Comparison of ENCODE assay signal across 13 cellular contexts in genomic region chr15:48337626-48338025, GRCh38. TPM values are rescaled to one million over a fixed set of nuclear protein-coding genes. Genes with fewer than 3 reads are reported as not detected.
DNase-seq lines count a peak whose midpoint lies in the region; ATAC-seq and TF ChIP-seq lines count a peak whose summit lies in the region.
"Had no signal": no experiment of that assay in that cellular context is flagged by ENCODE, and none has a peak within 500 bp of the region (broad histone marks: within the 10 kb centered on the region; RNA-seq: fewer than 3 reads in every experiment).

No MANE protein-coding gene starts in this region.

- TF ChIP-seq CTCF in DND-41 (IDR thresholded peaks at IDR 0.05; ENCODE audit: borderline replicate concordance, extremely low read depth, low read length, poor library complexity, severe bottlenecking), result no peak

- H3K9me3 Mint-ChIP-seq in stimulated activated naive CD8-positive, alpha-beta T cell treated with anti-CD3 and anti-CD28 coated beads, Interleukin-15, amount 100 ng/mL, for 72 hours, result no peaks in the 10 kb centered on the region

- peak overlapping the region; percentile 38; the same call in 1 of the 2 replicates for H3K4me2 ChIP-seq in DND-41 (ENCODE audit: insufficient read depth, low read length)
- H3K4me2 ChIP-seq: A549, BLaER1 had no signal

- no peak overlapping the region; the same call in 1 of the 2 replicates for H3K27ac ChIP-seq in DND-41 (ENCODE audit: low read length)
- H3K27ac ChIP-seq: A549, BLaER1 had no signal

- no peak overlapping the region for H2AFZ ChIP-seq in DND-41 (ENCODE audit: low read depth, low read length)

- no peaks in the 10 kb centered on the region for H3K9me3 ChIP-seq in DND-41 (ENCODE audit: insufficient read depth, low read length, severe bottlenecking)
- no peaks in the 10 kb centered on the region for H3K9me3 ChIP-seq in adipocyte (ENCODE audit: control insufficient read depth, low read length)
- H3K9me3 ChIP-seq: A549, BLaER1 had no signal

- H3K9ac ChIP-seq in DND-41 (ENCODE audit: low read depth, low read length) (no peak overlapping the region), adipocyte (ENCODE audit: low read length) (no peak overlapping the region)
- H3K9ac ChIP-seq: BLaER1 had no signal

- H3K4me3 ChIP-seq in DND-41 (ENCODE audit: low read depth in 1 of 2, low read length in 2 of 2) (no peak overlapping the region), adipocyte (ENCODE audit: low read length) (no peak overlapping the region)
- H3K4me3 ChIP-seq: A549, BLaER1, K562 had no signal

- H3K4me1 ChIP-seq in DND-41 (ENCODE audit: insufficient read depth, low read length) (peaks cover 55% of the 10 kb centered on the region), adipocyte (ENCODE audit: control insufficient read depth, insufficient read depth, low read length) (peaks cover 9% of the 10 kb centered on the region)

- H3K4me3 Mint-ChIP-seq in stimulated activated naive CD8-positive, alpha-beta T cell treated with anti-CD3 and anti-CD28 coated beads, Interleukin-15, amount 100 ng/mL, for 72 hours, result no peak overlapping the region

- peaks cover 55% of the 10 kb centered on the region for H3K79me2 ChIP-seq in DND-41 (ENCODE audit: insufficient read depth, low read length)

- H3K4me1 Mint-ChIP-seq in stimulated activated naive CD8-positive, alpha-beta T cell treated with anti-CD3 and anti-CD28 coated beads, Interleukin-15, amount 100 ng/mL, for 72 hours, result peaks cover 47% of the 10 kb centered on the region

- DNase-seq in DND-41 (no peak), EL (peak; percentile 17), adipocyte (ENCODE audit: low read depth) (peak; percentile 45), renal cortical epithelial cell (ENCODE audit: low read depth) (peak; percentile 4), NOMO-1 (lab: John Stamatoyannopoulos, UW; ENCODE audit: unreplicated experiment in 2 of 2) (no peak), D341Med (ENCODE audit: low spot score) (no peak)
- no peak for DNase-seq in stimulated activated naive CD8-positive, alpha-beta T cell treated with anti-CD3 and anti-CD28 coated beads, Interleukin-15, amount 100 ng/mL, for 72 hours
- DNase-seq: AML-193, DMS 273 treated with DMSO at 0.1 percent for 48 hours, GF-D8 had no signal

- no peaks in the 10 kb centered on the region for H3K27me3 ChIP-seq in DND-41 (ENCODE audit: insufficient read depth, low read length, poor library complexity)
- no peaks in the 10 kb centered on the region for H3K27me3 ChIP-seq in adipocyte (replicated peaks; ENCODE audit: control insufficient read depth, insufficient read depth, low read length)
- H3K27me3 ChIP-seq: BLaER1 had no signal

- H4K20me1 ChIP-seq in DND-41 (ENCODE audit: insufficient read depth, low read length), result peaks cover 35% of the 10 kb centered on the region

- H3K27me3 Mint-ChIP-seq in stimulated activated naive CD8-positive, alpha-beta T cell treated with anti-CD3 and anti-CD28 coated beads, Interleukin-15, amount 100 ng/mL, for 72 hours, result no peaks in the 10 kb centered on the region

- no peak overlapping the region for H3K27ac Mint-ChIP-seq in stimulated activated naive CD8-positive, alpha-beta T cell treated with anti-CD3 and anti-CD28 coated beads, Interleukin-15, amount 100 ng/mL, for 72 hours

- ATAC-seq in DND-41 (ENCODE audit: insufficient read depth, low read depth), result no peak
- no peak for ATAC-seq in stimulated activated naive CD8-positive, alpha-beta T cell treated with anti-CD3 and anti-CD28 coated beads, Interleukin-15, amount 100 ng/mL, for 72 hours

- H3K36me3 ChIP-seq in DND-41 (ENCODE audit: insufficient read depth, low read length) (peaks cover 85% of the 10 kb centered on the region), adipocyte (ENCODE audit: control insufficient read depth, insufficient read depth, low read length, severe bottlenecking) (peaks cover 58% of the 10 kb centered on the region)

RNA-seq across cellular contexts. Expression of gene DUT, which starts 6.4 kb away (rescaled TPM):
- total RNA-seq in renal cortical epithelial cell, result 48.2 and 61.3 TPM in 2 replicates

Comparison
In these comparisons a context has a peak if more than half of its experiments do, and no peak if none do; other contexts are left out.
1. DNase-seq: peak in EL (single experiment), adipocyte (single experiment) and renal cortical epithelial cell (single experiment); none in DND-41 (single experiment), NOMO-1 (0 of 2), D341Med (single experiment) and stimulated activated naive CD8-positive, alpha-beta T cell treated with anti-CD3 and anti-CD28 coated beads, Interleukin-15, amount 100 ng/mL, for 72 hours (0 of 2).